Comparison of ENCODE assay signal across 8 cellular contexts in genomic region chr3:64489361-64490044, GRCh38.
DNase-seq lines count a peak whose midpoint lies in the region; ATAC-seq, FAIRE-seq and TF ChIP-seq lines count a peak whose summit lies in the region.

No MANE protein-coding gene starts in this region.

- FAIRE-seq in D721Med (lab: Jason Lieb, UNC), result no peak

- H3K27ac Mint-ChIP-seq in Calu3 (ENCODE audit: unreplicated experiment), result no peak overlapping the region

- H3K27ac ChIP-seq in colonic mucosa, result no peak overlapping the region

- intact Hi-C loops in Calu3 (cut with micrococcal nuclease; ENCODE audit: unreplicated experiment) (loop anchor here (10.0 kb wide), 2 partner anchors 245 to 305 kb away; no protein-coding TSS in a partner anchor), colonic mucosa (cut with DNase I) (no loop called here)

- peaks cover 5% of the 10 kb centered on the region for H3K36me3 Mint-ChIP-seq in Calu3 (ENCODE audit: insufficient read depth, unreplicated experiment)

- CTCF ChIA-PET in Calu3 (lab: Charles Lee), result interaction anchor here (0.7 kb wide), 1 partner anchor 198 kb away, joined by 3 read pairs; no protein-coding TSS in a partner anchor

- H3K9ac ChIP-seq in colonic mucosa (ENCODE audit: low read depth in 2 of 2, low read length in 2 of 2), result peak overlapping the region in 1 of 2 donors; percentile 7

- no peaks in the 10 kb centered on the region for H3K36me3 ChIP-seq in colonic mucosa

- no peaks in the 10 kb centered on the region for H3K9me3 Mint-ChIP-seq in Calu3 (ENCODE audit: low read depth, unreplicated experiment)

- H3K27me3 ChIP-seq in colonic mucosa, result no peaks in the 10 kb centered on the region

- peaks cover 51% of the 10 kb centered on the region for H3K27me3 Mint-ChIP-seq in Calu3 (ENCODE audit: unreplicated experiment)

- no peaks in the 10 kb centered on the region for H3K9me3 ChIP-seq in colonic mucosa

- no peak overlapping the region for H3K4me3 ChIP-seq in colonic mucosa

- peak; percentile 58 for DNase-seq in Calu3
- peak; percentile 77 for DNase-seq in NCI-H2029 (lab: John Stamatoyannopoulos, UW)
- peak; percentile 65 for DNase-seq in colonic mucosa
- peak; percentile 61 for DNase-seq in mucosa of gallbladder (ENCODE audit: low spot score)
- no peak for DNase-seq in D721Med (ENCODE audit: insufficient read length, low spot score)
- DNase-seq in NOMO-1 (lab: John Stamatoyannopoulos, UW; ENCODE audit: unreplicated experiment in 2 of 2), result no peak
- no peak for DNase-seq in NOMO-1 treated with DMSO at 0.1 percent for 48 hours (lab: John Stamatoyannopoulos, UW; ENCODE audit: unreplicated experiment)

- BruUV-seq in Calu3 (replicated peaks; lab: Mats Ljungman, UMichigan), result no TSS peak

- no peaks in the 10 kb centered on the region for H3K4me1 Mint-ChIP-seq in Calu3 (ENCODE audit: low read depth, unreplicated experiment)

- TF ChIP-seq CTCF in Calu3 (IDR thresholded peaks at IDR 0.05; ENCODE audit: unreplicated experiment) (no peak), colonic mucosa (IDR thresholded peaks at IDR 0.05) (no peak), D721Med (IDR thresholded peaks at IDR 0.05; ENCODE audit: insufficient read depth, missing control alignments) (no peak)

- no peak for ATAC-seq in HG03432 (IDR thresholded peaks at IDR 0.05; ENCODE audit: unreplicated experiment)

- peak overlapping the region; percentile 34 for H3K4me3 Mint-ChIP-seq in Calu3 (ENCODE audit: low read depth, unreplicated experiment)

- no peaks in the 10 kb centered on the region for H3K4me1 ChIP-seq in colonic mucosa

Comparison
In these comparisons a context has a peak if more than half of its experiments do, and no peak if none do; other contexts are left out.
1. DNase-seq: peak in Calu3 (single experiment), NCI-H2029 (single experiment), colonic mucosa (single experiment) and mucosa of gallbladder (single experiment); none in D721Med (single experiment), NOMO-1 (0 of 2) and NOMO-1 treated with DMSO at 0.1 percent for 48 hours (single experiment).